Comparison of ENCODE assay signal across 14 cellular contexts in genomic region chr3:78823859-78824258, GRCh38.
A peak's percentile ranks its signal among the peaks of the same experiment; 100 is the strongest.
DNase-seq lines count a peak whose midpoint lies in the region; ATAC-seq, FAIRE-seq and TF ChIP-seq lines count a peak whose summit lies in the region.
"Had no signal": no experiment of that assay in that cellular context is flagged by ENCODE, and none has a peak within 500 bp of the region (broad histone marks: within the 10 kb centered on the region; RNA-seq: fewer than 3 reads in every experiment).

No MANE protein-coding gene starts in this region.

- H3K9ac ChIP-seq in H1 (replicated peaks in 1 of 4; ENCODE audit: extremely low read depth in 1 of 4, low read depth in 3 of 4, low read length in 3 of 4): no peak overlapping the region

- H2BK5ac ChIP-seq in H1 (ENCODE audit: low read depth, low read length): no peak overlapping the region

- H4K5ac ChIP-seq in H1 (ENCODE audit: insufficient read length, low read depth, low read length): no peak overlapping the region

- H3K23me2 ChIP-seq in H1 (ENCODE audit: low read depth, low read length): no peaks in the 10 kb centered on the region

- H3K9me3 ChIP-seq in H1 (ENCODE audit: insufficient read depth in 2 of 2, low read depth in 1 of 2, low read length in 1 of 2): no peaks in the 10 kb centered on the region
- H3K9me3 ChIP-seq in tibial nerve: no peaks in the 10 kb centered on the region

- no peak overlapping the region for H3K4ac ChIP-seq in H1 (replicated peaks; ENCODE audit: insufficient read length, low read depth, low read length)

- H3K36me3 ChIP-seq in H1 (ENCODE audit: control insufficient read depth in 2 of 4, insufficient read depth in 4 of 4, low read length in 3 of 4) (no peaks in the 10 kb centered on the region), tibial nerve (no peaks in the 10 kb centered on the region)
- H3K36me3 ChIP-seq: heart left ventricle had no signal

- no peak overlapping the region for H2BK20ac ChIP-seq in H1 (ENCODE audit: low read length)

- TF ChIP-seq RAD21 in Ishikawa (IDR thresholded peaks at IDR 0.05; ENCODE audit: low read depth) (no peak), H1 (IDR thresholded peaks at IDR 0.05 in 1 of 2, conservative IDR thresholded peaks at IDR 0.05 in 1 of 2; ENCODE audit: low read depth in 2 of 2, low read length in 2 of 2) (no peak)

- no peak overlapping the region for H3K23ac ChIP-seq in H1 (ENCODE audit: insufficient read length)

- no peaks in the 10 kb centered on the region; a peak in 1 of 4 replicates for H3K79me2 ChIP-seq in H1 (ENCODE audit: control insufficient read depth in 1 of 2, insufficient read depth in 2 of 2, low read length in 2 of 2)

- peaks cover 0 to 1% of the 10 kb centered on the region in 2 experiments for H4K20me1 ChIP-seq in H1 (replicated peaks in 1 of 2; ENCODE audit: control insufficient read depth in 1 of 2, insufficient read depth in 2 of 2, low read length in 2 of 2)

- FAIRE-seq in H1 (lab: Jason Lieb, UNC): no peak

- TF ChIP-seq EP300 in Ishikawa (IDR thresholded peaks at IDR 0.05; ENCODE audit: borderline replicate concordance) (no peak), H1 (IDR thresholded peaks at IDR 0.05; ENCODE audit: borderline replicate concordance in 1 of 2, low read depth in 2 of 2, low read length in 2 of 2) (no peak), tibial nerve (IDR thresholded peaks at IDR 0.05) (no peak)

- no peak overlapping the region for H4K91ac ChIP-seq in H1 (replicated peaks; ENCODE audit: insufficient read length, low read length)

- H3K27me3 ChIP-seq in H1 (replicated peaks in 1 of 4; ENCODE audit: control insufficient read depth in 3 of 4, extremely low read depth in 1 of 4, insufficient read depth in 3 of 4, low read length in 3 of 4) (no peaks in the 10 kb centered on the region), tibial nerve (no peaks in the 10 kb centered on the region)
- H3K27me3 ChIP-seq: heart left ventricle had no signal

- CTCF ChIA-PET in H1 (lab: Charles Lee; ENCODE audit: partially characterized antibody): no interaction called here

- H4K8ac ChIP-seq in H1 (ENCODE audit: extremely low read depth, insufficient read depth, low read length): no peak overlapping the region

- no peak overlapping the region for H2AK5ac ChIP-seq in H1 (ENCODE audit: low read depth, low read length)

- TF ChIP-seq CTCF in AG10803 (conservative IDR thresholded peaks at IDR 0.05; ENCODE audit: low read length): no peak
- no peak for TF ChIP-seq CTCF in H1 (IDR thresholded peaks at IDR 0.05; ENCODE audit: control extremely low read depth in 1 of 3, insufficient read depth in 1 of 3, low read depth in 1 of 3, low read length in 3 of 3)
- TF ChIP-seq CTCF in tibial nerve (IDR thresholded peaks at IDR 0.05): no peak

- H3K79me1 ChIP-seq in H1 (ENCODE audit: low read depth, low read length): 0 out of 2 replicates have a peak, but pooled peaks cover 2% of the 10 kb centered on the region

- H3K18ac ChIP-seq in H1 (ENCODE audit: extremely low read depth, low read length): no peak overlapping the region

- no peak overlapping the region for H2BK15ac ChIP-seq in H1 (ENCODE audit: low read length)

- H3K4me1 ChIP-seq in H1 (replicated peaks in 1 of 4; ENCODE audit: control insufficient read depth in 3 of 4, insufficient read depth in 4 of 4, low read length in 3 of 4) (no peaks in the 10 kb centered on the region), tibial nerve (peaks cover 0 to 15% (median 3%) of the 10 kb centered on the region in 4 donors)

- H2BK12ac ChIP-seq in H1 (ENCODE audit: low read depth, low read length): no peak overlapping the region

- H3K14ac ChIP-seq in H1 (ENCODE audit: insufficient read length): no peak overlapping the region

- H3K56ac ChIP-seq in H1 (replicated peaks; ENCODE audit: insufficient read length, low read depth, low read length): no peak overlapping the region

- no peak overlapping the region for H3K4me2 ChIP-seq in H1 (ENCODE audit: insufficient read depth in 1 of 2, low read depth in 2 of 2, low read length in 2 of 2)

- ATAC-seq in activated CD4-positive, CD25-positive, alpha-beta regulatory T cell treated with anti-CD3 and anti-CD28 coated beads, Interleukin-2, amount 50 U/mL, for 24 hours: no peak
- no peak for ATAC-seq in GM19395 (IDR thresholded peaks at IDR 0.05; ENCODE audit: unreplicated experiment)
- ATAC-seq: heart left ventricle had no signal

- TF ChIP-seq POLR2A in H1 (IDR thresholded peaks at IDR 0.05; ENCODE audit: control extremely low read depth in 1 of 2, low read depth in 2 of 2, low read length in 2 of 2): no peak
- no peak for TF ChIP-seq POLR2A in tibial nerve (IDR thresholded peaks at IDR 0.05)

- H2AFZ ChIP-seq in H1 (ENCODE audit: low read length): no peak overlapping the region

- peak; percentile 47 for DNase-seq in AG10803 (ENCODE audit: low read depth)
- DNase-seq in H1 (ENCODE audit: low read depth in 1 of 2, low spot score in 2 of 2): no peak
- peak; percentile 57 for DNase-seq in kidney tubule cell (ENCODE audit: low spot score)
- no peak for DNase-seq in tibial nerve (ENCODE audit: low spot score in 2 of 2)
- no peak for DNase-seq in stimulated activated naive CD4-positive, alpha-beta T cell treated with Interleukin-2 at 50 U/mL for 16 hours (lab: John Stamatoyannopoulos, UW)
- DNase-seq: activated CD4-positive, alpha-beta memory T cell treated with anti-CD3 and anti-CD28 coated beads, Interleukin-2, amount 10 ng/mL, durations not matched to agents 7 days and 5 days; heart left ventricle; kidney; NCI-H1694; NCI-H510A treated with DMSO at 0.1 percent for 48 hours; occipital lobe had no signal

- WGBS in H1 (ENCODE audit: extremely low coverage in 1 of 2, insufficient coverage in 1 of 2, insufficient read length in 1 of 2, insufficient replicate concordance in 2 of 2, low coverage in 1 of 2, low lambda C conversion rate in 2 of 2, missing lambda C conversion rate in 1 of 2), 2 experiments: 83% methylated on average over 1 of the region's 1 CpG; no CpG with 5 or more reads in 1 of the 2 experiments
- WGBS in tibial nerve, 2 donors: 74 to 83% methylated on average over 1 of the region's 1 CpG

- POLR2A ChIA-PET in H1 (lab: Charles Lee; ENCODE audit: partially characterized antibody): no interaction called here

- H3K4me3 ChIP-seq in AG10803 (ENCODE audit: low read length): no peak overlapping the region
- no peak overlapping the region for H3K4me3 ChIP-seq in H1 (ENCODE audit: extremely low read depth in 1 of 4, insufficient read depth in 2 of 4, low read depth in 3 of 4, low read length in 4 of 4)
- no peak overlapping the region for H3K4me3 ChIP-seq in tibial nerve
- H3K4me3 ChIP-seq: heart left ventricle had no signal

- no peak overlapping the region for H2BK120ac ChIP-seq in H1 (replicated peaks; ENCODE audit: low read depth, low read length)

- H3K27ac ChIP-seq in H1 (ENCODE audit: low read depth, low read length) (no peak overlapping the region), tibial nerve (no peak overlapping the region)

TF ChIP-seq in Ishikawa, 13 proteins besides CTCF, POLR2A, EP300 and RAD21:
- TF ChIP-seq CEBPB (IDR thresholded peaks at IDR 0.05) (peak; percentile 90), ZBTB7A (IDR thresholded peaks at IDR 0.05; ENCODE audit: low read depth) (no peak)

TF ChIP-seq in H1, 55 proteins besides CTCF, POLR2A, EP300 and RAD21:
- peak; percentile 60 for TF ChIP-seq CEBPB (IDR thresholded peaks at IDR 0.05; ENCODE audit: low read depth, low read length)
- no peak for TF ChIP-seq SIRT6 (IDR thresholded peaks at IDR 0.05; ENCODE audit: low read length)
- no peak for TF ChIP-seq KDM5A (IDR thresholded peaks at IDR 0.05; ENCODE audit: low read length)
- no peak for TF ChIP-seq ZNF274 (IDR thresholded peaks at IDR 0.05; ENCODE audit: borderline replicate concordance, extremely low read depth, low read length)
- no peak for TF ChIP-seq HDAC6 (IDR thresholded peaks at IDR 0.05; ENCODE audit: low read depth, low read length)

Comparison
In these comparisons a context has a peak if more than half of its experiments do, and no peak if none do; other contexts are left out.
1. DNase-seq: peak in AG10803 (single experiment) and kidney tubule cell (single experiment); none in H1 (0 of 2), tibial nerve (0 of 2) and stimulated activated naive CD4-positive, alpha-beta T cell treated with Interleukin-2 at 50 U/mL for 16 hours (single experiment).